In the genomic region with DNA sequence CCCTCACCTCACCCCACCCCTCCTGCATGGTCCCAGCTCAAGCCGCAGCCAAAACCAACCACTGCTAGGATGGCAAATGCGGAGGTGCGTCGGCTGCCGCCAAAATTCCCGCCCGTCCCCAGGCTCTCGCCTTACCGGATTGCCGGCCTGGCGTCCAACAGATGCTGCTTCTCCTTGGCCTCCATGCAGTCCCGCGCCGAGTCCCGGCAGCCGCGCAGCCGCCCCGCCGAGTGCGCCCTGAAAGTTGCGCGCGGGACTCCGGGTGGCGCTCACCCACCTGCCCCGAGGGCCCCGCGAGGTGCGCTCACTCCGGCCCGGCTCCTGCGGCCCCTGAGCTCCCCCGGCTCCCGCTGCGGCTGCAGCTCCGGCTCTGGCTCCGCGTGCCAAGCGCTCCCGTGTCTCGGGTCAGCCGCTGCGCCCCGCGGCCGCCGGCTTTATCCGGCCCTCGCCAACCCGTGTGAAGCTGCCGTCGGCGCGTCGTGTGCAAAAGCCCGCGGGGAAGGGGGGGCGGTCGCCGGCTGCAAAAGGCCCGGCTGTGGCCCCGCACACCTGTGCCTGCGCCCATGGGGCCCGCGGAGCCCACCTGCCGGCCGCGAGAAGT, we compare ENCODE assay signal across 10 cellular contexts. TPM values are rescaled to one million over a fixed set of nuclear protein-coding genes. Genes with fewer than 3 reads are reported as not detected.
DNase-seq lines count a peak whose midpoint lies in the region; ATAC-seq and TF ChIP-seq lines count a peak whose summit lies in the region.
"Had no signal": no experiment of that assay in that cellular context is flagged by ENCODE, and none has a peak within 500 bp of the region (broad histone marks: within the 10 kb centered on the region; RNA-seq: fewer than 3 reads in every experiment).

A gene with protein sequence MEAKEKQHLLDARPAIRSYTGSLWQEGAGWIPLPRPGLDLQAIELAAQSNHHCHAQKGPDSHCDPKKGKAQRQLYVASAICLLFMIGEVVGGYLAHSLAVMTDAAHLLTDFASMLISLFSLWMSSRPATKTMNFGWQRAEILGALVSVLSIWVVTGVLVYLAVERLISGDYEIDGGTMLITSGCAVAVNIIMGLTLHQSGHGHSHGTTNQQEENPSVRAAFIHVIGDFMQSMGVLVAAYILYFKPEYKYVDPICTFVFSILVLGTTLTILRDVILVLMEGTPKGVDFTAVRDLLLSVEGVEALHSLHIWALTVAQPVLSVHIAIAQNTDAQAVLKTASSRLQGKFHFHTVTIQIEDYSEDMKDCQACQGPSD (minus strand): TSS at position 407 of the 601 bp plus-strand sequence. CDS start 222 bp downstream, at position 185.

- H3K4me1 Mint-ChIP-seq in T-helper 17 cell = peaks cover 8% of the 10 kb centered on the region

- H3K4me3 ChIP-seq in right atrium auricular region = peak within 1 kb of the TSS; percentile 12 to 38

- peaks cover 70% of the 10 kb centered on the region for H3K27me3 Mint-ChIP-seq in T-helper 17 cell

- H3K9me3 ChIP-seq in T-helper 17 cell (ENCODE audit: control insufficient read depth, low read length, poor library complexity, severe bottlenecking) = no peaks in the 10 kb centered on the region
- no peaks in the 10 kb centered on the region for H3K9me3 ChIP-seq in right atrium auricular region

- no peak for TF ChIP-seq CTCF in right atrium auricular region (IDR thresholded peaks at IDR 0.05)

- H3K27ac ChIP-seq in right atrium auricular region = no peak within 1 kb of the TSS
- H3K27ac ChIP-seq: HL-60 had no signal

- H3K36me3 Mint-ChIP-seq in T-helper 17 cell (ENCODE audit: low read depth) = peaks cover 10% of the 10 kb centered on the region

- peak within 1 kb of the TSS; percentile 55 for H3K4me3 Mint-ChIP-seq in T-helper 17 cell

- H3K36me3 ChIP-seq in right atrium auricular region = no peaks in the 10 kb centered on the region

- peaks cover 0 to 20% of the 10 kb centered on the region in 2 donors for H3K4me1 ChIP-seq in right atrium auricular region

- DNase-seq in NCI-H1417 (lab: John Stamatoyannopoulos, UW) = peak in 2 of 3 experiments; percentile 12 to 17
- DNase-seq in NCI-H1417 treated with DMSO at 0.1 percent for 48 hours (lab: John Stamatoyannopoulos, UW) = no peak
- no peak for DNase-seq in T-helper 17 cell
- no peak for DNase-seq in right atrium auricular region (ENCODE audit: low spot score)
- DNase-seq in retina = peak; percentile 63
- no peak for DNase-seq in Ammon's horn (ENCODE audit: low spot score)
- no peak for DNase-seq in AML-193 (lab: John Stamatoyannopoulos, UW)
- DNase-seq in activated effector memory CD4-positive, alpha-beta T cell treated with Interleukin-2 at 50 U/mL for 16 hours = no peak
- DNase-seq: anterior cingulate cortex had no signal

- no peak within 1 kb of the TSS for H3K27ac Mint-ChIP-seq in T-helper 17 cell

- peaks cover 0 to 9% of the 10 kb centered on the region in 2 donors for H3K27me3 ChIP-seq in right atrium auricular region

- no peak for ATAC-seq in T-helper 17 cell

RNA-seq across cellular contexts. Expression of the gene that starts here (rescaled TPM):
- total RNA-seq in T-helper 17 cell (not detected), right atrium auricular region (under 1 TPM; 0.22 to 0.63 TPM)

Comparison
In these comparisons a context has a peak if more than half of its experiments do, and no peak if none do; other contexts are left out.
1. DNase-seq: peak in NCI-H1417 (2 of 3) and retina (single experiment); none in NCI-H1417 treated with DMSO at 0.1 percent for 48 hours (single experiment), T-helper 17 cell (0 of 3), right atrium auricular region (single experiment), Ammon's horn (single experiment), AML-193 (0 of 2) and activated effector memory CD4-positive, alpha-beta T cell treated with Interleukin-2 at 50 U/mL for 16 hours (single experiment).